ENCODE assay signal across 1 cellular context in genomic region chr3:185815391-185816282, GRCh38.
TF ChIP-seq lines count a peak whose summit lies in the region.

No MANE protein-coding gene starts in this region.

TF ChIP-seq in K562, 482 proteins besides CTCF, POLR2A, EP300 and RAD21 (continued from another document):
- TF ChIP-seq CREB3 (tag; conservative IDR thresholded peaks at IDR 0.05; ENCODE audit: low read depth), result 0 out of 2 replicates have a peak, but pooled peaks have one; percentile 58
